8 cellular contexts compared by ENCODE assay signal in genomic region chr16:50697881-50698767, GRCh38. TPM values are rescaled to one million over a fixed set of nuclear protein-coding genes. Genes with fewer than 3 reads are reported as not detected.
DNase-seq lines count a peak whose midpoint lies in the region; ATAC-seq and TF ChIP-seq lines count a peak whose summit lies in the region.

No MANE protein-coding gene starts in this region.

- H3K9me3 Mint-ChIP-seq in activated T-helper 17 cell treated with anti-CD3 and anti-CD28 coated beads, Interleukin-2, amount 50 U/mL, for 72 hours, result no peaks in the 10 kb centered on the region
- H3K9me3 Mint-ChIP-seq in GM23338, result 0 out of 3 replicates have a peak, but pooled peaks cover under 1% of the 10 kb centered on the region

- H4K20me1 ChIP-seq in GM23338 (replicated peaks; ENCODE audit: insufficient read depth), result no peaks in the 10 kb centered on the region

- H3K79me2 ChIP-seq in GM23338 (replicated peaks; ENCODE audit: insufficient read depth), result no peaks in the 10 kb centered on the region

- peak overlapping the region; percentile 95 for H3K4me3 Mint-ChIP-seq in activated T-helper 17 cell treated with anti-CD3 and anti-CD28 coated beads, Interleukin-2, amount 50 U/mL, for 72 hours
- no peak overlapping the region for H3K4me3 Mint-ChIP-seq in GM23338

- H3F3A ChIP-seq in GM23338 (replicated peaks; ENCODE audit: low read depth), result no peaks in the 10 kb centered on the region

- H3K4me2 ChIP-seq in GM23338, result no peak overlapping the region

- no peak overlapping the region for H2AFZ ChIP-seq in GM23338

- peak; percentile 48 for ATAC-seq in GM19023 (IDR thresholded peaks at IDR 0.05; ENCODE audit: unreplicated experiment)
- ATAC-seq in HG03280 (IDR thresholded peaks at IDR 0.05; ENCODE audit: unreplicated experiment), result peak; percentile 46
- peak; percentile 61 for ATAC-seq in activated T-helper 17 cell treated with anti-CD3 and anti-CD28 coated beads, Interleukin-2, amount 50 U/mL, for 72 hours (replicated peaks)
- ATAC-seq in left ventricle myocardium superior, result peak; percentile 82
- no peak for ATAC-seq in GM23338

- peaks cover 91% of the 10 kb centered on the region for H3K36me3 Mint-ChIP-seq in activated T-helper 17 cell treated with anti-CD3 and anti-CD28 coated beads, Interleukin-2, amount 50 U/mL, for 72 hours (ENCODE audit: low read depth)
- no peaks in the 10 kb centered on the region for H3K36me3 Mint-ChIP-seq in GM23338 (ENCODE audit: low read depth)

- H3K4me1 ChIP-seq in GM23338 (ENCODE audit: insufficient read depth), result no peaks in the 10 kb centered on the region

- H3K4me3 ChIP-seq in AG09309 (ENCODE audit: control insufficient read depth, low read depth, low read length) (peak overlapping the region; percentile 33), GM23338 (no peak overlapping the region)

- H3K27ac ChIP-seq in GM23338 (ENCODE audit: low read depth), result no peak overlapping the region

- peaks cover 62% of the 10 kb centered on the region for H3K4me1 Mint-ChIP-seq in activated T-helper 17 cell treated with anti-CD3 and anti-CD28 coated beads, Interleukin-2, amount 50 U/mL, for 72 hours
- no peaks in the 10 kb centered on the region; the same call in 2 of the 3 replicates for H3K4me1 Mint-ChIP-seq in GM23338

- intact Hi-C loops in left ventricle myocardium superior (cut with micrococcal nuclease), result no loop called here

- H3K9me2 ChIP-seq in GM23338 (ENCODE audit: insufficient read depth), result no peaks in the 10 kb centered on the region

- H3K27me3 ChIP-seq in GM23338 (ENCODE audit: insufficient read depth), result peaks cover 14% of the 10 kb centered on the region

- TF ChIP-seq CTCF in AG09309 (IDR thresholded peaks at IDR 0.05; ENCODE audit: control insufficient read depth, insufficient read depth, low read depth, low read length, missing control alignments) (no peak), GM23338 (conservative IDR thresholded peaks at IDR 0.05; ENCODE audit: low read depth in 2 of 2) (no peak)

- DNase-seq in AG09309 (ENCODE audit: low read depth) (no peak), left ventricle myocardium superior (no peak), NCI-H2081 treated with DMSO at 0.1 percent for 48 hours (lab: John Stamatoyannopoulos, UW) (no peak), GM23338 (ENCODE audit: low spot score) (no peak)
- DNase-seq in stimulated activated CD4-positive, alpha-beta T cell treated with anti-CD3 and anti-CD28 coated beads, Interleukin-2, amount 100 ng/mL, for 48 hours, result peak; percentile 42 to 59

- peak overlapping the region; percentile 98 for H3K27ac Mint-ChIP-seq in activated T-helper 17 cell treated with anti-CD3 and anti-CD28 coated beads, Interleukin-2, amount 50 U/mL, for 72 hours
- no peak overlapping the region for H3K27ac Mint-ChIP-seq in GM23338

- H3K27me3 Mint-ChIP-seq in activated T-helper 17 cell treated with anti-CD3 and anti-CD28 coated beads, Interleukin-2, amount 50 U/mL, for 72 hours, result no peaks in the 10 kb centered on the region
- peaks cover 14% of the 10 kb centered on the region for H3K27me3 Mint-ChIP-seq in GM23338 (ENCODE audit: insufficient read depth, low read depth, poor library complexity)

- H3K36me3 ChIP-seq in GM23338 (ENCODE audit: insufficient read depth), result no peaks in the 10 kb centered on the region

TF ChIP-seq in GM23338, 12 proteins besides CTCF, POLR2A, EP300 and RAD21 (continues in another document):
- TF ChIP-seq CREB1 (CRISPR knock-in tag; IDR thresholded peaks at IDR 0.05; ENCODE audit: low read depth) (no peak), JUNB (IDR thresholded peaks at IDR 0.05; ENCODE audit: unreplicated experiment) (no peak), ZNF462 (CRISPR knock-in tag; IDR thresholded peaks at IDR 0.05) (no peak), ETS1 (IDR thresholded peaks at IDR 0.05) (no peak), EZH2 (IDR thresholded peaks at IDR 0.05; ENCODE audit: low read depth, unreplicated experiment) (no peak)

RNA-seq across cellular contexts. Expression of gene NOD2, which starts 4.7 kb away (rescaled TPM):
- total RNA-seq in activated T-helper 17 cell treated with anti-CD3 and anti-CD28 coated beads, Interleukin-2, amount 50 U/mL, for 72 hours, result 10 to 100 TPM in 1 of 2 donors, 1 to 10 TPM in 1; 7.6 to 28.4 TPM
- 0.45 TPM for total RNA-seq in left ventricle myocardium superior
- total RNA-seq in GM23338 (2014; rRNA removed; shearing (Covaris generic)), result 0.66 and 3.3 TPM in 2 replicates
- polyA plus RNA-seq in GM23338 (2016; fragmentation: Nextera tagmentation; extraction: Ambion mirVana), result 0.12 and 0.27 TPM in 2 replicates

RNA-seq across cellular contexts. Expression of gene SNX20, which starts 17.0 kb away (rescaled TPM):
- 10 to 100 TPM; 53.9 to 96.9 TPM for total RNA-seq in activated T-helper 17 cell treated with anti-CD3 and anti-CD28 coated beads, Interleukin-2, amount 50 U/mL, for 72 hours
- total RNA-seq in left ventricle myocardium superior, result 0.72 TPM
- not detected in 2 replicates for total RNA-seq in GM23338 (2014; rRNA removed; shearing (Covaris generic))
- not detected in 2 replicates for polyA plus RNA-seq in GM23338 (2016; fragmentation: Nextera tagmentation; extraction: Ambion mirVana)

RNA-seq across cellular contexts. Expression of gene CYLD, which starts 43.8 kb away (rescaled TPM):
- 100 to 1,000 TPM; 112 to 130 TPM for total RNA-seq in activated T-helper 17 cell treated with anti-CD3 and anti-CD28 coated beads, Interleukin-2, amount 50 U/mL, for 72 hours
- total RNA-seq in left ventricle myocardium superior, result 31.1 TPM
- total RNA-seq in GM23338 (2014; rRNA removed; shearing (Covaris generic)), result 17.4 and 30.9 TPM in 2 replicates
- 5.7 and 6.9 TPM in 2 replicates for polyA plus RNA-seq in GM23338 (2016; fragmentation: Nextera tagmentation; extraction: Ambion mirVana)

Comparison
In these comparisons a context has a peak if more than half of its experiments do, and no peak if none do; other contexts are left out.
1. DNase-seq: peak in stimulated activated CD4-positive, alpha-beta T cell treated with anti-CD3 and anti-CD28 coated beads, Interleukin-2, amount 100 ng/mL, for 48 hours (2 of 2); none in AG09309 (single experiment), left ventricle myocardium superior (single experiment), NCI-H2081 treated with DMSO at 0.1 percent for 48 hours (single experiment) and GM23338 (single experiment).
2. RNA of gene SNX20, which starts 17.0 kb away (total RNA-seq): 53.9 to 96.9 TPM in activated T-helper 17 cell treated with anti-CD3 and anti-CD28 coated beads, Interleukin-2, amount 50 U/mL, for 72 hours; 0.72 TPM in left ventricle myocardium superior (single experiment) and not detected in GM23338; every median in the first group is over 10 times any median in the second.